32 cellular contexts compared by ENCODE assay signal in genomic region chrX:130212371-130212770, GRCh38. TPM values are rescaled to one million over a fixed set of nuclear protein-coding genes. Genes with fewer than 3 reads are reported as not detected.
DNase-seq lines count a peak whose midpoint lies in the region; ATAC-seq and TF ChIP-seq lines count a peak whose summit lies in the region.
"Had no signal": no experiment of that assay in that cellular context is flagged by ENCODE, and none has a peak within 500 bp of the region (broad histone marks: within the 10 kb centered on the region; RNA-seq: fewer than 3 reads in every experiment).

No MANE protein-coding gene starts in this region.

- H3K9me3 ChIP-seq in CD4-positive, CD25-positive, alpha-beta regulatory T cell (ENCODE audit: control insufficient read depth in 2 of 2, low read length in 2 of 2): no peaks in the 10 kb centered on the region
- H3K9me3 ChIP-seq: lower lobe of right lung, psoas muscle, SK-N-SH, upper lobe of left lung had no signal

- no peaks in the 10 kb centered on the region for H3K27me3 ChIP-seq in CD4-positive, CD25-positive, alpha-beta regulatory T cell (ENCODE audit: control insufficient read depth, insufficient read depth, low read length)
- H3K27me3 ChIP-seq: hepatocyte, upper lobe of left lung had no signal

- peak overlapping the region; percentile 60 for H3K4me3 Mint-ChIP-seq in activated CD4-positive, alpha-beta T cell treated with anti-CD3 and anti-CD28 coated beads, Interleukin-2, amount 10 ng/mL, durations not matched to agents 24 days and 14 days
- H3K4me3 Mint-ChIP-seq in CD4-positive, CD25-positive, alpha-beta regulatory T cell: peak overlapping the region in 3 of 4 donors; percentile 22 to 80 (median 61)
- peak overlapping the region; percentile 63 for H3K4me3 Mint-ChIP-seq in activated CD4-positive, alpha-beta memory T cell treated with anti-CD3 and anti-CD28 coated beads for 36 hours
- no peak overlapping the region for H3K4me3 Mint-ChIP-seq in nephron progenitor cell
- H3K4me3 Mint-ChIP-seq: CD14-positive monocyte, naive B cell had no signal

- peaks cover 3% of the 10 kb centered on the region for H3K9me3 Mint-ChIP-seq in activated CD4-positive, alpha-beta T cell treated with anti-CD3 and anti-CD28 coated beads, Interleukin-2, amount 10 ng/mL, durations not matched to agents 24 days and 14 days
- H3K9me3 Mint-ChIP-seq in CD4-positive, CD25-positive, alpha-beta regulatory T cell: no peaks in the 10 kb centered on the region
- H3K9me3 Mint-ChIP-seq in activated CD4-positive, alpha-beta memory T cell treated with anti-CD3 and anti-CD28 coated beads for 36 hours: no peaks in the 10 kb centered on the region
- peaks cover 35% of the 10 kb centered on the region for H3K9me3 Mint-ChIP-seq in nephron progenitor cell
- H3K9me3 Mint-ChIP-seq: CD14-positive monocyte, naive B cell had no signal

- peak overlapping the region; percentile 19 for H3K4me3 ChIP-seq in CD4-positive, CD25-positive, alpha-beta regulatory T cell (ENCODE audit: low read depth, low read length)
- H3K4me3 ChIP-seq: hepatocyte, lower lobe of right lung, psoas muscle, upper lobe of left lung had no signal

- intact Hi-C loops in activated CD4-positive, alpha-beta T cell treated with anti-CD3 and anti-CD28 coated beads, Interleukin-2, amount 10 ng/mL, durations not matched to agents 24 days and 14 days (cut with micrococcal nuclease): loop anchor here (2.0 to 5.0 kb wide), 2 partner anchors 56 to 610 kb away; partner anchors contain the start of gene ZNF280C
- intact Hi-C loops in activated CD4-positive, alpha-beta memory T cell treated with anti-CD3 and anti-CD28 coated beads for 36 hours (cut with micrococcal nuclease): loop anchor here (1.0 to 5.0 kb wide), 3 partner anchors 40 to 56 kb away; partner anchors contain the start of genes RAB33A and ZNF280C

- peaks cover 12% of the 10 kb centered on the region for H3K36me3 ChIP-seq in CD4-positive, CD25-positive, alpha-beta regulatory T cell (ENCODE audit: control insufficient read depth, insufficient read depth, low read length)

- peak overlapping the region; percentile 9 for H3K27ac ChIP-seq in CD4-positive, CD25-positive, alpha-beta regulatory T cell (ENCODE audit: insufficient read depth, low read length, poor library complexity, severe bottlenecking)
- H3K27ac ChIP-seq: hepatocyte, lower lobe of right lung, psoas muscle, upper lobe of left lung had no signal

- no peak for ATAC-seq in CD4-positive, CD25-positive, alpha-beta regulatory T cell (ENCODE audit: low read depth in 2 of 2)
- ATAC-seq in HG03095 (IDR thresholded peaks at IDR 0.05; ENCODE audit: unreplicated experiment) (no peak), GM18861 (IDR thresholded peaks at IDR 0.05; ENCODE audit: unreplicated experiment) (no peak)
- ATAC-seq: HCT116, lower lobe of right lung, psoas muscle, Right ventricle myocardium inferior, sciatic nerve had no signal

- peak overlapping the region; percentile 83 for H3K27ac Mint-ChIP-seq in activated CD4-positive, alpha-beta T cell treated with anti-CD3 and anti-CD28 coated beads, Interleukin-2, amount 10 ng/mL, durations not matched to agents 24 days and 14 days
- H3K27ac Mint-ChIP-seq in CD4-positive, CD25-positive, alpha-beta regulatory T cell: peak overlapping the region in 1 of 3 donors; percentile 86
- H3K27ac Mint-ChIP-seq in activated CD4-positive, alpha-beta memory T cell treated with anti-CD3 and anti-CD28 coated beads for 36 hours: peak overlapping the region; percentile 97
- peak overlapping the region; percentile 47 for H3K27ac Mint-ChIP-seq in nephron progenitor cell

- POLR2A ChIA-PET in activated CD4-positive, alpha-beta memory T cell treated with anti-CD3 and anti-CD28 coated beads for 36 hours (lab: Charles Lee): interaction anchor here (2.2 to 2.3 kb wide), 2 partner anchors 42 to 52 kb away, joined by 6 to 7 read pairs; no protein-coding TSS in a partner anchor

- H3K36me3 Mint-ChIP-seq in activated CD4-positive, alpha-beta T cell treated with anti-CD3 and anti-CD28 coated beads, Interleukin-2, amount 10 ng/mL, durations not matched to agents 24 days and 14 days (ENCODE audit: low read depth): peaks cover 40% of the 10 kb centered on the region
- H3K36me3 Mint-ChIP-seq in CD4-positive, CD25-positive, alpha-beta regulatory T cell: peaks cover 11% of the 10 kb centered on the region
- H3K36me3 Mint-ChIP-seq in activated CD4-positive, alpha-beta memory T cell treated with anti-CD3 and anti-CD28 coated beads for 36 hours: peaks cover 21% of the 10 kb centered on the region
- H3K36me3 Mint-ChIP-seq in nephron progenitor cell (ENCODE audit: low read depth): peaks cover 83% of the 10 kb centered on the region

- peaks cover 23% of the 10 kb centered on the region for H3K4me1 Mint-ChIP-seq in activated CD4-positive, alpha-beta T cell treated with anti-CD3 and anti-CD28 coated beads, Interleukin-2, amount 10 ng/mL, durations not matched to agents 24 days and 14 days
- peaks cover 9 to 25% (median 14%) of the 10 kb centered on the region in 4 donors for H3K4me1 Mint-ChIP-seq in CD4-positive, CD25-positive, alpha-beta regulatory T cell
- peaks cover 27% of the 10 kb centered on the region for H3K4me1 Mint-ChIP-seq in activated CD4-positive, alpha-beta memory T cell treated with anti-CD3 and anti-CD28 coated beads for 36 hours (ENCODE audit: low read depth)
- H3K4me1 Mint-ChIP-seq in nephron progenitor cell: no peaks in the 10 kb centered on the region
- H3K4me1 Mint-ChIP-seq: CD14-positive monocyte, naive B cell had no signal

- TF ChIP-seq CTCF in nephron progenitor cell (IDR thresholded peaks at IDR 0.05): no peak

- H3K27me3 Mint-ChIP-seq in activated CD4-positive, alpha-beta T cell treated with anti-CD3 and anti-CD28 coated beads, Interleukin-2, amount 10 ng/mL, durations not matched to agents 24 days and 14 days: no peaks in the 10 kb centered on the region
- no peaks in the 10 kb centered on the region for H3K27me3 Mint-ChIP-seq in CD4-positive, CD25-positive, alpha-beta regulatory T cell
- no peaks in the 10 kb centered on the region for H3K27me3 Mint-ChIP-seq in activated CD4-positive, alpha-beta memory T cell treated with anti-CD3 and anti-CD28 coated beads for 36 hours
- no peaks in the 10 kb centered on the region for H3K27me3 Mint-ChIP-seq in nephron progenitor cell (ENCODE audit: low read depth, poor library complexity)
- H3K27me3 Mint-ChIP-seq: naive B cell had no signal

- DNase-seq in activated CD4-positive, alpha-beta T cell treated with anti-CD3 and anti-CD28 coated beads, Interleukin-2, amount 10 ng/mL, durations not matched to agents 24 days and 14 days: no peak
- no peak for DNase-seq in activated CD4-positive, alpha-beta T cell treated with anti-CD3 and anti-CD28 coated beads, Interleukin-2, amount 50 U/mL, for 48 hours
- DNase-seq in CD4-positive, CD25-positive, alpha-beta regulatory T cell: peak in 1 of 3 donors; percentile 15
- peak; percentile 28 for DNase-seq in activated CD4-positive, alpha-beta memory T cell treated with anti-CD3 and anti-CD28 coated beads for 36 hours
- no peak for DNase-seq in nephron progenitor cell
- no peak for DNase-seq in activated effector memory CD4-positive, alpha-beta T cell treated with anti-CD3 and anti-CD28 coated beads, Interleukin-2, amount 50 U/mL, for 16 hours
- DNase-seq: activated gamma-delta T cell treated with Interleukin-2 at 50 U/mL for 16 hours; anterior cingulate cortex; Calu3; DMS79; IMR-90; kidney glomerular epithelial cell; lower lobe of right lung; midbrain; naive B cell; NCI-H146; NCI-H2107; NCI-H345; NCI-H69; nucleus accumbens; psoas muscle; SK-N-SH; stimulated activated CD8-positive, alpha-beta memory T cell treated with anti-CD3 and anti-CD28 coated beads, Interleukin-4, amount 100 ng/mL, for 48 hours; upper lobe of left lung had no signal

- CTCF ChIA-PET in activated CD4-positive, alpha-beta memory T cell treated with anti-CD3 and anti-CD28 coated beads for 36 hours (lab: Charles Lee): no interaction called here

- no peaks in the 10 kb centered on the region for H3K4me1 ChIP-seq in CD4-positive, CD25-positive, alpha-beta regulatory T cell (ENCODE audit: control insufficient read depth, insufficient read depth, low read length, poor library complexity, severe bottlenecking)
- H3K4me1 ChIP-seq: lower lobe of right lung, psoas muscle, upper lobe of left lung had no signal

RNA-seq across cellular contexts. Expression of gene RAB33A, which starts 40.6 kb away (rescaled TPM):
- 20.6 and 21.0 TPM in 2 replicates for total RNA-seq in activated CD4-positive, alpha-beta T cell treated with anti-CD3 and anti-CD28 coated beads, Interleukin-2, amount 10 ng/mL, durations not matched to agents 24 days and 14 days
- 7.9 TPM for total RNA-seq in CD4-positive, CD25-positive, alpha-beta regulatory T cell
- 10 to 100 TPM; 29.0 to 33.1 (median 31.5) TPM for polyA plus RNA-seq in CD4-positive, CD25-positive, alpha-beta regulatory T cell
- total RNA-seq in activated CD4-positive, alpha-beta memory T cell treated with anti-CD3 and anti-CD28 coated beads for 36 hours: 10 to 100 TPM; 29.6 to 30.1 TPM
- total RNA-seq: A172, Calu3, sciatic nerve had no signal

RNA-seq across cellular contexts. Expression of gene AIFM1, which starts 46.7 kb away (rescaled TPM):
- 44.4 and 47.7 TPM in 2 replicates for total RNA-seq in activated CD4-positive, alpha-beta T cell treated with anti-CD3 and anti-CD28 coated beads, Interleukin-2, amount 10 ng/mL, durations not matched to agents 24 days and 14 days
- 19.3 TPM for total RNA-seq in CD4-positive, CD25-positive, alpha-beta regulatory T cell
- 10 to 100 TPM; 26.7 to 32.0 (median 28.7) TPM for polyA plus RNA-seq in CD4-positive, CD25-positive, alpha-beta regulatory T cell
- 10 to 100 TPM; 60.9 to 61.2 TPM for total RNA-seq in activated CD4-positive, alpha-beta memory T cell treated with anti-CD3 and anti-CD28 coated beads for 36 hours

RNA-seq across cellular contexts. Expression of gene ZNF280C, which starts 56.3 kb away (rescaled TPM):
- 6.0 and 7.5 TPM in 2 replicates for total RNA-seq in activated CD4-positive, alpha-beta T cell treated with anti-CD3 and anti-CD28 coated beads, Interleukin-2, amount 10 ng/mL, durations not matched to agents 24 days and 14 days
- total RNA-seq in CD4-positive, CD25-positive, alpha-beta regulatory T cell: 8.9 TPM
- polyA plus RNA-seq in CD4-positive, CD25-positive, alpha-beta regulatory T cell: 1 to 10 TPM; 3.0 to 5.1 (median 3.7) TPM
- total RNA-seq in activated CD4-positive, alpha-beta memory T cell treated with anti-CD3 and anti-CD28 coated beads for 36 hours: 1 to 10 TPM; 5.3 to 5.8 TPM
